ENCODE assay signal across 28 cellular contexts in the genomic region with DNA sequence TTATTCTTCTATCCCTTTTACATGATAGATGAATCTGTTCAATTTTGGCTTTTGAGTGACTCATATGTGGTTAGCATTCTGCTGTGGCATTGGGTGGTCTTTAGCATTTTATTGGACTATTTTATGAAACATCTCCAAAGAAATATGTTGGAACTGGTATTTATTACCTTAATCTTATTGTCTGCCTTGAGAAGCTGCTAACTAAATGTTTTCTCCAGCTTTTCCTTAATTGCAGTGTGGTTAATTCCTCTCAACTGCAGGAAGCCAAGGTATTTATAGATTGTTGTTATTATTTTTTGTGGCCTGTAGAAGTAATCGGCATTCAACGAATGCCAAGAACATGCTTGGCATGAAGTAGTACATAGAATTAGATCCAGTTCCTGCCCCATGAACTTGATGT.
A peak's percentile ranks its signal among the peaks of the same experiment; 100 is the strongest.
DNase-seq lines count a peak whose midpoint lies in the region; ATAC-seq and TF ChIP-seq lines count a peak whose summit lies in the region.
"Had no signal": no experiment of that assay in that cellular context is flagged by ENCODE, and none has a peak within 500 bp of the region (broad histone marks: within the 10 kb centered on the region; RNA-seq: fewer than 3 reads in every experiment).

No MANE protein-coding gene starts in this region.

- BruUV-seq in PC-9 (replicated peaks; lab: Mats Ljungman, UMichigan) = no TSS peak

- H3K9ac ChIP-seq in BLaER1 treated with 17β-estradiol and CSF1 and Interleukin-3, amounts not matched to agents 10 nM and 100 nM = no peak overlapping the region
- H3K9ac ChIP-seq: neural progenitor cell had no signal

- H3K79me2 ChIP-seq in PC-9 (ENCODE audit: low read depth) = peaks cover 98% of the 10 kb centered on the region

- no peak overlapping the region for H3K4me3 Mint-ChIP-seq in naive thymus-derived CD8-positive, alpha-beta T cell
- H3K4me3 Mint-ChIP-seq: activated CD8-positive, alpha-beta T cell treated with anti-CD3 and anti-CD28 coated beads for 36 hours; activated T-helper 17 cell treated with anti-CD3 and anti-CD28 coated beads, Interleukin-2, amount 50 U/mL, for 72 hours; CD4-positive, CD25-positive, alpha-beta regulatory T cell; neural progenitor cell had no signal

- POLR2A ChIA-PET in PC-9 (lab: Charles Lee; ENCODE audit: unreplicated experiment) = interaction anchor here (0.6 kb wide), 1 partner anchor 791 kb away, joined by 9 read pairs; no protein-coding TSS in a partner anchor
- POLR2A ChIA-PET in naive thymus-derived CD8-positive, alpha-beta T cell (lab: Charles Lee) = no interaction called here

- no peak overlapping the region for H2AFZ ChIP-seq in PC-9
- H2AFZ ChIP-seq: neural progenitor cell had no signal

- H3K9me2 ChIP-seq in PC-9 (ENCODE audit: insufficient read depth) = peaks cover 3% of the 10 kb centered on the region; the same call in 1 of the 2 replicates

- H3F3A ChIP-seq in PC-9 (ENCODE audit: insufficient read depth, low read depth) = peaks cover 26% of the 10 kb centered on the region

- H3K9me3 ChIP-seq in BLaER1 treated with 17β-estradiol and CSF1 and Interleukin-3, amounts not matched to agents 10 nM and 100 nM (replicated peaks in 1 of 11) = no peaks in the 10 kb centered on the region
- no peaks in the 10 kb centered on the region for H3K9me3 ChIP-seq in PC-9 (ENCODE audit: insufficient read depth, low read depth)
- H3K9me3 ChIP-seq: breast epithelium, pancreas had no signal

- no peaks in the 10 kb centered on the region for H3K4me1 Mint-ChIP-seq in naive thymus-derived CD8-positive, alpha-beta T cell
- H3K4me1 Mint-ChIP-seq: activated T-helper 17 cell treated with anti-CD3 and anti-CD28 coated beads, Interleukin-2, amount 50 U/mL, for 72 hours; CD4-positive, CD25-positive, alpha-beta regulatory T cell had no signal

- peaks cover 20 to 46% (median 33%) of the 10 kb centered on the region in 5 donors for H3K27me3 Mint-ChIP-seq in naive thymus-derived CD8-positive, alpha-beta T cell

- no peak for TF ChIP-seq CTCF in PC-9 (conservative IDR thresholded peaks at IDR 0.05)

- intact Hi-C loops in PC-9 (cut with micrococcal nuclease; ENCODE audit: unreplicated experiment) = no loop called here

- no peak overlapping the region for H3K4me3 ChIP-seq in BLaER1 treated with 17β-estradiol and CSF1 and Interleukin-3, amounts not matched to agents 10 nM and 100 nM
- no peak overlapping the region for H3K4me3 ChIP-seq in PC-9
- H3K4me3 ChIP-seq: breast epithelium, neural progenitor cell, pancreas had no signal

- DNase-seq in GM04504 (ENCODE audit: low read depth) (peak; percentile 43), PC-9 (no peak), glomerular endothelial cell (ENCODE audit: extremely low read depth, low read depth, low spot score) (peak; percentile 5)
- DNase-seq in activated CD4-positive, alpha-beta T cell treated with anti-CD3 and anti-CD28 coated beads, Interleukin-2, amount 50 U/mL, for 48 hours = no peak
- DNase-seq in naive thymus-derived CD8-positive, alpha-beta T cell = no peak
- DNase-seq: activated CD4-positive, CD25-positive, alpha-beta regulatory T cell treated with anti-CD3 and anti-CD28 coated beads, Interleukin-2, amount 50 U/mL, for 72 hours; activated CD8-positive, alpha-beta T cell treated with anti-CD3 and anti-CD28 coated beads for 36 hours; activated naive CD4-positive, alpha-beta T cell treated with anti-CD3 and anti-CD28 coated beads, Interleukin-2, amount 50 U/mL, for 16 hours; amygdala; CD4-positive, CD25-positive, alpha-beta regulatory T cell; DND-41; effector CD4-positive, alpha-beta T cell; KBM-7; mesenchymal stem cell; NCI-H1417; NCI-H2029; NCI-H526 treated with DMSO at 0.1 percent for 48 hours; pancreas; SHP77; small intestine; stimulated activated naive CD4-positive, alpha-beta T cell had no signal

- ATAC-seq in HG02623 (IDR thresholded peaks at IDR 0.05; ENCODE audit: unreplicated experiment) = no peak
- no peak for ATAC-seq in naive thymus-derived CD8-positive, alpha-beta T cell
- no peak for ATAC-seq in HG02973 (IDR thresholded peaks at IDR 0.05; ENCODE audit: unreplicated experiment)
- ATAC-seq: activated CD8-positive, alpha-beta T cell treated with anti-CD3 and anti-CD28 coated beads for 36 hours; activated T-helper 17 cell treated with anti-CD3 and anti-CD28 coated beads, Interleukin-2, amount 50 U/mL, for 72 hours; pancreas had no signal

- no peaks in the 10 kb centered on the region for H3K36me3 ChIP-seq in BLaER1 treated with 17β-estradiol and CSF1 and Interleukin-3, amounts not matched to agents 10 nM and 100 nM
- peaks cover 14% of the 10 kb centered on the region; the same call in 1 of the 2 replicates for H3K36me3 ChIP-seq in PC-9 (ENCODE audit: low read depth)
- H3K36me3 ChIP-seq: breast epithelium, neural progenitor cell, pancreas had no signal

- H3K27ac Mint-ChIP-seq in naive thymus-derived CD8-positive, alpha-beta T cell = no peak overlapping the region
- H3K27ac Mint-ChIP-seq: activated CD8-positive, alpha-beta T cell treated with anti-CD3 and anti-CD28 coated beads for 36 hours; activated T-helper 17 cell treated with anti-CD3 and anti-CD28 coated beads, Interleukin-2, amount 50 U/mL, for 72 hours; CD4-positive, CD25-positive, alpha-beta regulatory T cell; neural progenitor cell had no signal

- H3K4me1 ChIP-seq in BLaER1 treated with 17β-estradiol and CSF1 and Interleukin-3, amounts not matched to agents 10 nM and 100 nM = peaks cover 0 to 25% (median 18%) of the 10 kb centered on the region in 10 experiments; a peak in 17 of 20 replicates
- H3K4me1 ChIP-seq in PC-9 (replicated peaks; ENCODE audit: insufficient read depth) = peaks cover 64% of the 10 kb centered on the region
- H3K4me1 ChIP-seq: breast epithelium had no signal

- no peaks in the 10 kb centered on the region; a peak in 1 of 22 replicates for H3K27me3 ChIP-seq in BLaER1 treated with 17β-estradiol and CSF1 and Interleukin-3, amounts not matched to agents 10 nM and 100 nM
- H3K27me3 ChIP-seq in PC-9 (ENCODE audit: insufficient read depth, low read depth) = no peaks in the 10 kb centered on the region
- H3K27me3 ChIP-seq: breast epithelium, neural progenitor cell, pancreas had no signal

- peak overlapping the region in 6 of 11 experiments; percentile 1 to 41 (median 32); a peak in 9 of 22 replicates for H3K4me2 ChIP-seq in BLaER1 treated with 17β-estradiol and CSF1 and Interleukin-3, amounts not matched to agents 10 nM and 100 nM
- no peak overlapping the region for H3K4me2 ChIP-seq in PC-9
- H3K4me2 ChIP-seq: neural progenitor cell had no signal

- CTCF ChIA-PET in PC-9 (lab: Charles Lee) = no interaction called here

- H3K36me3 Mint-ChIP-seq in naive thymus-derived CD8-positive, alpha-beta T cell = no peaks in the 10 kb centered on the region
- H3K36me3 Mint-ChIP-seq: CD4-positive, CD25-positive, alpha-beta regulatory T cell had no signal

- H3K27ac ChIP-seq in BLaER1 treated with 17β-estradiol and CSF1 and Interleukin-3, amounts not matched to agents 10 nM and 100 nM = no peak overlapping the region
- H3K27ac ChIP-seq in PC-9 = 0 out of 2 replicates have a peak overlapping the region, but pooled peaks have one; percentile 7
- H3K27ac ChIP-seq: breast epithelium, epithelial cell of prostate, neural progenitor cell, pancreas had no signal

- no peaks in the 10 kb centered on the region for H4K20me1 ChIP-seq in BLaER1 treated with 17β-estradiol and CSF1 and Interleukin-3, amounts not matched to agents 10 nM and 100 nM
- H4K20me1 ChIP-seq in PC-9 (ENCODE audit: insufficient read depth) = no peaks in the 10 kb centered on the region

- no peaks in the 10 kb centered on the region for H3K9me3 Mint-ChIP-seq in naive thymus-derived CD8-positive, alpha-beta T cell
- H3K9me3 Mint-ChIP-seq: activated CD8-positive, alpha-beta T cell treated with anti-CD3 and anti-CD28 coated beads for 36 hours; activated T-helper 17 cell treated with anti-CD3 and anti-CD28 coated beads, Interleukin-2, amount 50 U/mL, for 72 hours; neural progenitor cell had no signal

Comparison
In these comparisons a context has a peak if more than half of its experiments do, and no peak if none do; other contexts are left out.
1. DNase-seq: peak in GM04504 (single experiment) and glomerular endothelial cell (single experiment); none in PC-9 (0 of 2), activated CD4-positive, alpha-beta T cell treated with anti-CD3 and anti-CD28 coated beads, Interleukin-2, amount 50 U/mL, for 48 hours (0 of 2) and naive thymus-derived CD8-positive, alpha-beta T cell (0 of 10).